1 cellular context compared by ENCODE assay signal in the genomic region with DNA sequence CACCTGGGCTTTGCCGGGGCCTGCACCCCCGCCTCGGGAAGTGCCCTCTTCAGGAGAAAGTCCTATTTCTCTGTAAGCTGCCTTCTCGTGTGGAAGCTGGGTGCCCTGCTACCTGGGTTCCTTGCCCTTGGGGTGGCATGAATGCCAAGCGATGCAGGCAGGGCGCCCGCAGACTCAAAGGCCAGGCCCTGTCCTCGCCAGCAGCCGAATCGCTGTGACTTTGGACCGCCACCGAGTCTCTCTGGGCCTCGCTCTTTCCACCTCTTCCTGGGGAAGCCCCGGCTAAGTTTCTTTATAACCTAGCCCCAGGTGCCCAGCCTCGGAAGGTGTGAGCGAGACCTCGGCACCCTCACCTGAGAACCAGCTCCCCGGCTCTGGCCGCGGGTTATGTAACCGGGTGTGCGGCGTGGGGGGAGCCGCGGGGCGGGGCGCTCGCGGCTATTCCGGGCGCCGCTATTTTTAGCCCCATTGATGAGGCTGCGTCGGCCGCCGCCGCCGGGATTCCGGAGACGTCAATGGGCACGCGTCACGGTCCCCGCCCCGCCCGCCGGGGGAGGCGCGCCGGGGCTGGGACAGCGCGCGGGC.
TF ChIP-seq lines count a peak whose summit lies in the region.

No MANE protein-coding gene starts in this region.

TF ChIP-seq in H1, 55 proteins besides CTCF, POLR2A, EP300 and RAD21:
- TF ChIP-seq SIX5 (IDR thresholded peaks at IDR 0.05; ENCODE audit: low read depth, low read length) = no peak
- TF ChIP-seq RBBP5 (IDR thresholded peaks at IDR 0.05; ENCODE audit: borderline replicate concordance, low read depth, low read length) = peak; percentile 36; the same call in 1 of the 2 replicates
- TF ChIP-seq KDM5A (IDR thresholded peaks at IDR 0.05; ENCODE audit: low read length) = no peak
- peak; percentile 82; the same call in 1 of the 2 replicates for TF ChIP-seq KDM1A (IDR thresholded peaks at IDR 0.05; ENCODE audit: borderline replicate concordance, low read length)
- TF ChIP-seq JUN (IDR thresholded peaks at IDR 0.05; ENCODE audit: low read depth, low read length) = no peak
- 0 out of 2 replicates have a peak, but pooled peaks have one; percentile 43 for TF ChIP-seq POLR2AphosphoS5 (IDR thresholded peaks at IDR 0.05; ENCODE audit: low read depth, low read length)
- peak; percentile 2 for TF ChIP-seq EZH2 (IDR thresholded peaks at IDR 0.05; ENCODE audit: low read depth, low read length, severe bottlenecking)
- TF ChIP-seq SUZ12 (IDR thresholded peaks at IDR 0.05; ENCODE audit: low read length) = no peak
- TF ChIP-seq CHD2 (IDR thresholded peaks at IDR 0.05; ENCODE audit: low read length) = no peak
- TF ChIP-seq CEBPB (IDR thresholded peaks at IDR 0.05; ENCODE audit: low read depth, low read length) = no peak
- peak; percentile 36; the same call in 1 of the 2 replicates for TF ChIP-seq TBP (IDR thresholded peaks at IDR 0.05; ENCODE audit: low read depth, low read length)
- TF ChIP-seq SAP30 (IDR thresholded peaks at IDR 0.05; ENCODE audit: insufficient read depth, insufficient replicate concordance, low read length) = no peak
- no peak for TF ChIP-seq YY1 (IDR thresholded peaks at IDR 0.05; ENCODE audit: low read depth, low read length)
- TF ChIP-seq ASH2L (IDR thresholded peaks at IDR 0.05; ENCODE audit: low read length) = peak; percentile 47
- TF ChIP-seq POU5F1 (IDR thresholded peaks at IDR 0.05; ENCODE audit: low read depth, low read length) = no peak
- no peak for TF ChIP-seq NRF1 (IDR thresholded peaks at IDR 0.05; ENCODE audit: low read depth, low read length)
- no peak for TF ChIP-seq SIRT6 (IDR thresholded peaks at IDR 0.05; ENCODE audit: low read length)
- TF ChIP-seq NANOG (IDR thresholded peaks at IDR 0.05; ENCODE audit: insufficient read depth, low read depth, low read length, poor library complexity, severe bottlenecking) = peak; percentile 15
- TF ChIP-seq TAF1 (IDR thresholded peaks at IDR 0.05; ENCODE audit: low read depth, low read length) = peak; percentile 32; the same call in 1 of the 2 replicates
- TF ChIP-seq SP2 (IDR thresholded peaks at IDR 0.05; ENCODE audit: low read length) = no peak
- TF ChIP-seq, protein P1, sequence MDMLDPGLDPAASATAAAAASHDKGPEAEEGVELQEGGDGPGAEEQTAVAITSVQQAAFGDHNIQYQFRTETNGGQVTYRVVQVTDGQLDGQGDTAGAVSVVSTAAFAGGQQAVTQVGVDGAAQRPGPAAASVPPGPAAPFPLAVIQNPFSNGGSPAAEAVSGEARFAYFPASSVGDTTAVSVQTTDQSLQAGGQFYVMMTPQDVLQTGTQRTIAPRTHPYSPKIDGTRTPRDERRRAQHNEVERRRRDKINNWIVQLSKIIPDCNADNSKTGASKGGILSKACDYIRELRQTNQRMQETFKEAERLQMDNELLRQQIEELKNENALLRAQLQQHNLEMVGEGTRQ (IDR thresholded peaks at IDR 0.05; ENCODE audit: low read length) = no peak
- TF ChIP-seq HDAC6 (IDR thresholded peaks at IDR 0.05; ENCODE audit: low read depth, low read length) = no peak
- no peak for TF ChIP-seq RNF2 (IDR thresholded peaks at IDR 0.05; ENCODE audit: borderline replicate concordance, low read depth, low read length, missing control alignments, poor library complexity, severe bottlenecking)
- TF ChIP-seq, protein P2, sequence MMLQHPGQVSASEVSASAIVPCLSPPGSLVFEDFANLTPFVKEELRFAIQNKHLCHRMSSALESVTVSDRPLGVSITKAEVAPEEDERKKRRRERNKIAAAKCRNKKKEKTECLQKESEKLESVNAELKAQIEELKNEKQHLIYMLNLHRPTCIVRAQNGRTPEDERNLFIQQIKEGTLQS (IDR thresholded peaks at IDR 0.05; ENCODE audit: insufficient read depth, low read depth, low read length) = no peak
- no peak for TF ChIP-seq RFX5 (IDR thresholded peaks at IDR 0.05; ENCODE audit: borderline replicate concordance, low read depth, low read length)
- TF ChIP-seq CBX5 (IDR thresholded peaks at IDR 0.05; ENCODE audit: low read depth, low read length) = no peak
- TF ChIP-seq CREB1 (IDR thresholded peaks at IDR 0.05) = peak; percentile 87
- no peak for TF ChIP-seq SP4 (IDR thresholded peaks at IDR 0.05; ENCODE audit: low read length)
TF ChIP-seq in H1: peak in this region for 9.
